20 cellular contexts compared by ENCODE assay signal in genomic region chr5:113223315-113223714, GRCh38.
DNase-seq lines count a peak whose midpoint lies in the region; ATAC-seq, FAIRE-seq and TF ChIP-seq lines count a peak whose summit lies in the region.
"Had no signal": no experiment of that assay in that cellular context is flagged by ENCODE, and none has a peak within 500 bp of the region (broad histone marks: within the 10 kb centered on the region; RNA-seq: fewer than 3 reads in every experiment).

No MANE protein-coding gene starts in this region.

- H3K9ac ChIP-seq in astrocyte (ENCODE audit: low read length): no peak overlapping the region
- H3K9ac ChIP-seq in parathyroid adenoma: no peak overlapping the region
- H3K9ac ChIP-seq: BLaER1 treated with 17β-estradiol and CSF1 and Interleukin-3, amounts not matched to agents 10 nM and 100 nM; GM23248 had no signal

- H3K79me2 ChIP-seq in astrocyte (ENCODE audit: insufficient read depth, low read length): peaks cover 8% of the 10 kb centered on the region
- H3K79me2 ChIP-seq in parathyroid adenoma: peaks cover 66% of the 10 kb centered on the region
- no peaks in the 10 kb centered on the region for H3K79me2 ChIP-seq in PC-9 (ENCODE audit: low read depth)

- H3K4me3 ChIP-seq in left ventricle myocardium inferior (no peak overlapping the region), astrocyte (ENCODE audit: insufficient read depth, low read depth, low read length) (no peak overlapping the region), parathyroid adenoma (ENCODE audit: low read depth, low read length) (no peak overlapping the region), PC-9 (no peak overlapping the region)
- H3K4me3 ChIP-seq: BLaER1 treated with 17β-estradiol and CSF1 and Interleukin-3, amounts not matched to agents 10 nM and 100 nM; GM12878; GM23248 had no signal

- in situ Hi-C loops in G401 (cut with HindIII; ENCODE audit: low sequenced_read_pairs): no loop called here

- POLR2A ChIA-PET in PC-9 (lab: Charles Lee; ENCODE audit: unreplicated experiment): no interaction called here

- H3K9me3 Mint-ChIP-seq in astrocyte (ENCODE audit: unreplicated experiment): no peaks in the 10 kb centered on the region
- H3K9me3 Mint-ChIP-seq: CD8-positive, alpha-beta T cell; HFFc6; IgD-negative memory B cell had no signal

- no peaks in the 10 kb centered on the region for H3K27me3 Mint-ChIP-seq in astrocyte (ENCODE audit: low read depth, unreplicated experiment)

- intact Hi-C loops in left ventricle myocardium inferior (cut with micrococcal nuclease) (no loop called here), Right ventricle myocardium inferior (cut with DNase I) (no loop called here), PC-9 (cut with micrococcal nuclease; ENCODE audit: unreplicated experiment) (no loop called here)

- no peaks in the 10 kb centered on the region for H4K20me1 ChIP-seq in astrocyte (ENCODE audit: insufficient read depth, low read length)
- H4K20me1 ChIP-seq in PC-9 (ENCODE audit: insufficient read depth): no peaks in the 10 kb centered on the region
- H4K20me1 ChIP-seq: BLaER1 treated with 17β-estradiol and CSF1 and Interleukin-3, amounts not matched to agents 10 nM and 100 nM had no signal

- H3K36me3 Mint-ChIP-seq in astrocyte (ENCODE audit: low read depth, unreplicated experiment): peaks cover 3% of the 10 kb centered on the region
- H3K36me3 Mint-ChIP-seq: CD8-positive, alpha-beta T cell; IgD-negative memory B cell had no signal

- H2AFZ ChIP-seq in astrocyte (ENCODE audit: low read depth, low read length) (no peak overlapping the region), parathyroid adenoma (no peak overlapping the region), PC-9 (no peak overlapping the region)
- H2AFZ ChIP-seq: GM23248 had no signal

- H3K4me2 ChIP-seq in astrocyte (ENCODE audit: low read length) (no peak overlapping the region), parathyroid adenoma (ENCODE audit: low read length) (peak overlapping the region; percentile 11), PC-9 (no peak overlapping the region)
- H3K4me2 ChIP-seq: BLaER1 treated with 17β-estradiol and CSF1 and Interleukin-3, amounts not matched to agents 10 nM and 100 nM had no signal

- H3K27me3 ChIP-seq in left ventricle myocardium inferior (ENCODE audit: low read depth) (no peaks in the 10 kb centered on the region), astrocyte (ENCODE audit: insufficient read depth, low read length) (no peaks in the 10 kb centered on the region), parathyroid adenoma (ENCODE audit: control insufficient read depth, insufficient read depth, low read length) (no peaks in the 10 kb centered on the region), PC-9 (ENCODE audit: insufficient read depth, low read depth) (no peaks in the 10 kb centered on the region)
- H3K27me3 ChIP-seq: BLaER1 treated with 17β-estradiol and CSF1 and Interleukin-3, amounts not matched to agents 10 nM and 100 nM had no signal

- DNase-seq in left ventricle myocardium inferior (no peak), Right ventricle myocardium inferior (ENCODE audit: missing footprints) (no peak), astrocyte (ENCODE audit: low read depth) (no peak), G401 (ENCODE audit: low spot score) (no peak), NCI-H526 (lab: John Stamatoyannopoulos, UW) (no peak), PC-9 (no peak)
- DNase-seq: Calu3; CD8-positive, alpha-beta T cell; DMS79 treated with DMSO at 0.1 percent for 48 hours; GM23248; HFFc6 had no signal

- FAIRE-seq in astrocyte (lab: Jason Lieb, UNC): no peak
- FAIRE-seq: GM12878, GM19239, H54, HTR-8/SVneo had no signal

- no peak for TF ChIP-seq CTCF in left ventricle myocardium inferior (IDR thresholded peaks at IDR 0.05; ENCODE audit: borderline replicate concordance)
- TF ChIP-seq CTCF in astrocyte (IDR thresholded peaks at IDR 0.05; ENCODE audit: insufficient read depth, low read depth, low read length): no peak
- no peak for TF ChIP-seq CTCF in parathyroid adenoma (IDR thresholded peaks at IDR 0.05)
- no peak for TF ChIP-seq CTCF in PC-9 (conservative IDR thresholded peaks at IDR 0.05)

- peak overlapping the region; percentile 74 for H3K27ac ChIP-seq in left ventricle myocardium inferior (replicated peaks)
- H3K27ac ChIP-seq in astrocyte (ENCODE audit: low read depth, low read length): no peak overlapping the region
- H3K27ac ChIP-seq in parathyroid adenoma: no peak overlapping the region
- H3K27ac ChIP-seq in PC-9: no peak overlapping the region
- H3K27ac ChIP-seq: BLaER1 treated with 17β-estradiol and CSF1 and Interleukin-3, amounts not matched to agents 10 nM and 100 nM; GM23248 had no signal

- H3K4me1 ChIP-seq in left ventricle myocardium inferior (peaks cover 75% of the 10 kb centered on the region), astrocyte (ENCODE audit: insufficient read depth, low read length) (peaks cover 18% of the 10 kb centered on the region), parathyroid adenoma (peaks cover 42% of the 10 kb centered on the region), PC-9 (replicated peaks; ENCODE audit: insufficient read depth) (peaks cover 6% of the 10 kb centered on the region; the same call in 1 of the 2 replicates)
- H3K4me1 ChIP-seq: BLaER1 treated with 17β-estradiol and CSF1 and Interleukin-3, amounts not matched to agents 10 nM and 100 nM had no signal

- H3K36me3 ChIP-seq in left ventricle myocardium inferior (no peaks in the 10 kb centered on the region), astrocyte (ENCODE audit: insufficient read depth, low read length) (no peaks in the 10 kb centered on the region), parathyroid adenoma (ENCODE audit: control insufficient read depth, insufficient read depth, low read length) (no peaks in the 10 kb centered on the region), PC-9 (ENCODE audit: low read depth) (no peaks in the 10 kb centered on the region)
- H3K36me3 ChIP-seq: BLaER1 treated with 17β-estradiol and CSF1 and Interleukin-3, amounts not matched to agents 10 nM and 100 nM had no signal

- no peaks in the 10 kb centered on the region for H3F3A ChIP-seq in PC-9 (ENCODE audit: insufficient read depth, low read depth)

- peak overlapping the region; percentile 63 for H3K27ac Mint-ChIP-seq in astrocyte (ENCODE audit: unreplicated experiment)
- H3K27ac Mint-ChIP-seq: B cell; CD8-positive, alpha-beta T cell; HFFc6; IgD-negative memory B cell had no signal

- no TSS peak for BruUV-seq in PC-9 (replicated peaks; lab: Mats Ljungman, UMichigan)

- H3K9me3 ChIP-seq in left ventricle myocardium inferior (replicated peaks): peaks cover 4% of the 10 kb centered on the region
- H3K9me3 ChIP-seq in astrocyte (ENCODE audit: insufficient read depth, low read depth, low read length): no peaks in the 10 kb centered on the region
- no peaks in the 10 kb centered on the region for H3K9me3 ChIP-seq in parathyroid adenoma (ENCODE audit: control insufficient read depth, low read length)
- no peaks in the 10 kb centered on the region for H3K9me3 ChIP-seq in PC-9 (ENCODE audit: insufficient read depth, low read depth)
- H3K9me3 ChIP-seq: BLaER1 treated with 17β-estradiol and CSF1 and Interleukin-3, amounts not matched to agents 10 nM and 100 nM had no signal

- peaks cover 42% of the 10 kb centered on the region for H3K4me1 Mint-ChIP-seq in astrocyte (ENCODE audit: low read depth, unreplicated experiment)
- H3K4me1 Mint-ChIP-seq: B cell, IgD-negative memory B cell had no signal

- no peak for ATAC-seq in Right ventricle myocardium inferior
- ATAC-seq: CD8-positive, alpha-beta T cell; GM12878; HCT116 had no signal

- no peak overlapping the region for H3K4me3 Mint-ChIP-seq in astrocyte (ENCODE audit: unreplicated experiment)
- H3K4me3 Mint-ChIP-seq: B cell; CD8-positive, alpha-beta T cell; HFFc6; IgD-negative memory B cell had no signal

- CTCF ChIA-PET in PC-9 (lab: Charles Lee): no interaction called here

- no peaks in the 10 kb centered on the region for H3K9me2 ChIP-seq in PC-9 (ENCODE audit: insufficient read depth)
